10 cellular contexts compared by ENCODE assay signal in genomic region chr19:46478356-46478986, GRCh38. TPM values are rescaled to one million over a fixed set of nuclear protein-coding genes. Genes with fewer than 3 reads are reported as not detected.
DNase-seq lines count a peak whose midpoint lies in the region; ATAC-seq and TF ChIP-seq lines count a peak whose summit lies in the region.
"Had no signal": no experiment of that assay in that cellular context is flagged by ENCODE, and none has a peak within 500 bp of the region (broad histone marks: within the 10 kb centered on the region; RNA-seq: fewer than 3 reads in every experiment).

No MANE protein-coding gene starts in this region.

- H3K4me1 ChIP-seq in gastrocnemius medialis (no peaks in the 10 kb centered on the region), stomach (peaks cover 0 to 7% (median 0%) of the 10 kb centered on the region in 4 donors)

- no peak for TF ChIP-seq POLR2A in gastrocnemius medialis (IDR thresholded peaks at IDR 0.05)
- TF ChIP-seq POLR2A in stomach (IDR thresholded peaks at IDR 0.05) = no peak

- peak; percentile 76 for ATAC-seq in WTC11
- ATAC-seq in HG03521 (IDR thresholded peaks at IDR 0.05; ENCODE audit: unreplicated experiment) = no peak
- ATAC-seq in gastrocnemius medialis = no peak

- H3K4me1 Mint-ChIP-seq in WTC11 = peaks cover 21% of the 10 kb centered on the region

- H3K9me3 Mint-ChIP-seq in WTC11 = no peaks in the 10 kb centered on the region

- no peak for TF ChIP-seq CTCF in WTC11 (IDR thresholded peaks at IDR 0.05)
- TF ChIP-seq CTCF in gastrocnemius medialis (IDR thresholded peaks at IDR 0.05 in 4 of 5, conservative IDR thresholded peaks at IDR 0.05 in 1 of 5) = no peak
- no peak for TF ChIP-seq CTCF in stomach (IDR thresholded peaks at IDR 0.05)

- POLR2A ChIA-PET in WTC11 (lab: Charles Lee) = no interaction called here

- in situ Hi-C loops in gastrocnemius medialis (cut with MboI; ENCODE audit: low sequenced_read_pairs in 4 of 4) = loop anchor here in 1 of 4 donors (25.0 kb wide), 1 partner anchor 191 kb away; the partner anchor contains the start of gene HIF3A

- H3K4me3 ChIP-seq in gastrocnemius medialis (no peak overlapping the region), stomach (no peak overlapping the region)
- H3K4me3 ChIP-seq: skin epidermis had no signal

- H3K36me3 ChIP-seq in gastrocnemius medialis (no peaks in the 10 kb centered on the region), stomach (no peaks in the 10 kb centered on the region)

- WGBS in stomach, 5 donors = 34 to 60% (median 56%) methylated on average over 4 of the region's 4 CpGs

- H3K36me3 Mint-ChIP-seq in WTC11 = no peaks in the 10 kb centered on the region

- DNase-seq in COLO829 (ENCODE audit: low spot score) = peak; percentile 35
- peak; percentile 61 for DNase-seq in M059J (ENCODE audit: low read depth)
- peak; percentile 60 for DNase-seq in WTC11 (ENCODE audit: low spot score)
- DNase-seq in iris pigment epithelial cell (ENCODE audit: low read depth) = peak; percentile 41
- DNase-seq in stimulated activated CD4-positive, alpha-beta T cell treated with anti-CD3 and anti-CD28 coated beads, Interleukin-4, amount 100 ng/mL, for 4 hours = no peak
- DNase-seq in gastrocnemius medialis = no peak
- DNase-seq in stomach = no peak

- CTCF ChIA-PET in WTC11 (lab: Charles Lee) = interaction anchor here (0.6 to 1.2 kb wide), 3 partner anchors 9 to 238 kb away, joined by 3 to 4 read pairs (median 3); partner anchors contain the start of gene PRKD2

- intact Hi-C loops in gastrocnemius medialis (cut with DNase I; ENCODE audit: low total_unique reads) (no loop called here), stomach (cut with DNase I; ENCODE audit: low total_unique reads) (no loop called here)

- H3K27me3 ChIP-seq in gastrocnemius medialis = peaks cover 10 to 22% (median 15%) of the 10 kb centered on the region in 3 donors
- H3K27me3 ChIP-seq in stomach = peaks cover 0 to 68% (median 5%) of the 10 kb centered on the region in 3 donors

- H3K9me3 ChIP-seq in gastrocnemius medialis (no peaks in the 10 kb centered on the region), stomach (no peaks in the 10 kb centered on the region)

- H3K27ac Mint-ChIP-seq in WTC11 = no peak overlapping the region

- H3K27ac ChIP-seq in gastrocnemius medialis (no peak overlapping the region), stomach (no peak overlapping the region)
- H3K27ac ChIP-seq: skin epidermis, VCaP had no signal

- no peak overlapping the region for H3K4me3 Mint-ChIP-seq in WTC11

- no peak for TF ChIP-seq EP300 in stomach (IDR thresholded peaks at IDR 0.05)

- peaks cover 10% of the 10 kb centered on the region for H3K27me3 Mint-ChIP-seq in WTC11 (ENCODE audit: low read depth)

TF ChIP-seq in WTC11, 78 proteins besides CTCF, POLR2A, EP300 and RAD21:
- TF ChIP-seq ESRRA (CRISPR knock-in tag; IDR thresholded peaks at IDR 0.05; ENCODE audit: borderline replicate concordance) (no peak), ZNF423 (CRISPR knock-in tag; IDR thresholded peaks at IDR 0.05) (no peak), KAT7 (CRISPR knock-in tag; IDR thresholded peaks at IDR 0.05; ENCODE audit: borderline replicate concordance) (no peak), USF2 (CRISPR knock-in tag; IDR thresholded peaks at IDR 0.05) (no peak), IRF2 (CRISPR knock-in tag; IDR thresholded peaks at IDR 0.05; ENCODE audit: borderline replicate concordance, low read depth) (no peak)
TF ChIP-seq in WTC11: peak in this region for 0.

RNA-seq across cellular contexts. Expression of gene PNMA8A, which starts 7.1 kb away (rescaled TPM):
- total RNA-seq in M059J (2014; rRNA removed; shearing (Covaris generic)) = 3.1 and 5.0 TPM in 2 replicates
- 24.8 to 30.5 TPM (median 25.4 TPM) in 3 replicates for total RNA-seq in WTC11 (2021)
- total RNA-seq in gastrocnemius medialis = under 1 TPM in 3 of 4 donors, not detected in 1; 0.13 to 0.83 (median 0.60) TPM
- total RNA-seq in stomach = 1 to 10 TPM in 2 of 5 donors, under 1 TPM in 1, not detected in 2; 0.43 to 4.8 (median 3.1) TPM
- 1 to 10 TPM; 1.1 to 1.5 (median 1.3) TPM for polyA plus RNA-seq in stomach

RNA-seq across cellular contexts. Expression of gene PNMA8B, which starts 17.2 kb away (rescaled TPM):
- 0.07 TPM in 1 of 2 replicates, not detected in the other for total RNA-seq in M059J (2014; rRNA removed; shearing (Covaris generic))
- total RNA-seq in WTC11 (2021) = 2.8 to 4.0 TPM (median 3.6 TPM) in 3 replicates
- total RNA-seq in gastrocnemius medialis = under 1 TPM; 0.07 to 0.18 (median 0.15) TPM
- total RNA-seq in stomach = 1 to 10 TPM in 2 of 5 donors, under 1 TPM in 2, not detected in 1; under 0.01 to 4.1 (median 0.72) TPM
- polyA plus RNA-seq in stomach = 1 to 10 TPM in 1 of 3 donors, under 1 TPM in 2; 0.40 to 1.1 (median 0.76) TPM

RNA-seq across cellular contexts. Expression of gene PNMA8C, which starts 49.7 kb away (rescaled TPM):
- total RNA-seq in M059J (2014; rRNA removed; shearing (Covaris generic)) = not detected in 2 replicates
- total RNA-seq in WTC11 (2021) (1.2 to 2.0 TPM (median 2.0 TPM) in 3 replicates), gastrocnemius medialis (not detected), stomach (under 1 TPM in 1 of 5 donors, not detected in 4; 0.18 TPM)
- polyA plus RNA-seq in stomach = under 1 TPM in 1 of 3 donors, not detected in 2; 0.05 TPM

Comparison
In these comparisons a context has a peak if more than half of its experiments do, and no peak if none do; other contexts are left out.
1. DNase-seq: peak in COLO829 (single experiment), M059J (single experiment), WTC11 (single experiment) and iris pigment epithelial cell (single experiment); none in stimulated activated CD4-positive, alpha-beta T cell treated with anti-CD3 and anti-CD28 coated beads, Interleukin-4, amount 100 ng/mL, for 4 hours (0 of 2), gastrocnemius medialis (0 of 2) and stomach (single experiment).